Comparison of ENCODE assay signal across 19 cellular contexts in the genomic region with DNA sequence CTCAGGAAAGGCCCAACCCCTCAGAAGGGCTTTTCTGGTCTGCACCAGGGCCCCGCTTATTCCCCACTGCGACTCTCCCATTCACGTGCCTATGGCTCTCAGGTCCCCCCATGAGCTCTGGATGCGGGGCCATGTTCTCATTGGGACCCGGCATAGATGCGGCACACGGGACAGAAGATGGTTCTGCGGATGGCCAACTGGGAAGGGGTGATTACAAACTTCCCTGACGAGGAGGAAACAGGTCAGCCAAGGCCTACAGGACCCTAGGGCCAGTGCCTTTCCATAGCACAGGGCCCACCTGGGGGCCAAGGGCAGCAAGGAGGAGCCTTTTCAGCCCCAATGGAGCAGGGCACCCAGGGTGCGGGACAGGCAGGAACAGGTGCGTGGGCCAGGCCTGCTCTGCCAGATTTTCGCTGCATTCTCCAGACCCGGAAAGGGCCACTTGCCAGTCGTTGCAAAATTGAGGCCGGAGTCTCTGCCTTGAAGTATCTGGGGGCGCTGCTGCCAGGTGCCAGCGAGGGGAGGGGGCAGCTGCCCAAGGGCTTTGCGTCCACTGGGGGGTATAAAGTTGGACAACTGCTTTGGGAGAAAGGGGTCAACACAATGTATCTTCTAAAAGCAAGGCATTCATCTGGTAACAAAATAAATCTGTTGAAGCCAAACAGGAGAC. TPM values are rescaled to one million over a fixed set of nuclear protein-coding genes. Genes with fewer than 3 reads are reported as not detected.
A peak's percentile ranks its signal among the peaks of the same experiment; 100 is the strongest.
DNase-seq lines count a peak whose midpoint lies in the region; ATAC-seq, FAIRE-seq and TF ChIP-seq lines count a peak whose summit lies in the region.
"Had no signal": no experiment of that assay in that cellular context is flagged by ENCODE, and none has a peak within 500 bp of the region (broad histone marks: within the 10 kb centered on the region; RNA-seq: fewer than 3 reads in every experiment).

No MANE protein-coding gene starts in this region.

- H3K4me1 Mint-ChIP-seq in Caco-2 (ENCODE audit: low read depth, unreplicated experiment), result peaks cover 32% of the 10 kb centered on the region

- peaks cover 100% of the 10 kb centered on the region for H3K36me3 Mint-ChIP-seq in Caco-2 (ENCODE audit: insufficient read depth, unreplicated experiment)
- H3K36me3 Mint-ChIP-seq: IgD-negative memory B cell had no signal

- POLR2A ChIA-PET in Caco-2 (lab: Charles Lee), result no interaction called here

- H3K4me1 ChIP-seq in Caco-2 (peaks cover 45% of the 10 kb centered on the region), SJCRH30 (peaks cover 61% of the 10 kb centered on the region), pancreas (peaks cover 7 to 16% (median 12%) of the 10 kb centered on the region in 3 donors), sigmoid colon (peaks cover 0 to 57% (median 42%) of the 10 kb centered on the region in 4 donors)

- no peak overlapping the region for H3K4me3 Mint-ChIP-seq in Caco-2 (ENCODE audit: unreplicated experiment)
- H3K4me3 Mint-ChIP-seq: activated CD8-positive, alpha-beta T cell treated with anti-CD3 and anti-CD28 coated beads for 36 hours had no signal

- H3K36me3 ChIP-seq in Caco-2 (ENCODE audit: control insufficient read depth, insufficient read depth, low read length) (0 out of 2 replicates have a peak, but pooled peaks cover 4% of the 10 kb centered on the region), SJCRH30 (peaks cover 31% of the 10 kb centered on the region), pancreas (no peaks in the 10 kb centered on the region), sigmoid colon (peaks cover 0 to 17% (median 2%) of the 10 kb centered on the region in 4 donors)

- intact Hi-C loops in Caco-2 (cut with micrococcal nuclease; ENCODE audit: unreplicated experiment) (no loop called here), pancreas (cut with DNase I) (no loop called here), sigmoid colon (cut with DNase I) (no loop called here)

- CTCF ChIA-PET in Caco-2 (lab: Charles Lee), result interaction anchor here (1.7 to 5.4 kb wide), 4 partner anchors 9 to 77 kb away, joined by 4 to 106 read pairs (median 11); partner anchors contain the start of gene SLC7A5

- WGBS in pancreas, 2 donors, result 74 to 75% methylated on average over 18 of the region's 18 CpGs
- WGBS in sigmoid colon, 2 donors, result 63 to 82% methylated on average over 18 of the region's 18 CpGs

- H3K9me3 Mint-ChIP-seq in Caco-2 (ENCODE audit: unreplicated experiment), result no peaks in the 10 kb centered on the region
- H3K9me3 Mint-ChIP-seq: activated CD8-positive, alpha-beta T cell treated with anti-CD3 and anti-CD28 coated beads for 36 hours; IgD-negative memory B cell had no signal

- ATAC-seq in esophagus mucosa (peak; percentile 6), pancreas (no peak), HG03460 (IDR thresholded peaks at IDR 0.05; ENCODE audit: unreplicated experiment) (no peak)
- ATAC-seq: activated CD8-positive, alpha-beta T cell treated with anti-CD3 and anti-CD28 coated beads for 36 hours had no signal

- BruUV-seq in Caco-2 (replicated peaks; lab: Mats Ljungman, UMichigan), result no TSS peak

- no peak for TF ChIP-seq EP300 in sigmoid colon (IDR thresholded peaks at IDR 0.05)

- H3K4me3 ChIP-seq in Caco-2 (ENCODE audit: low read depth, low read length), result no peak overlapping the region
- no peak overlapping the region for H3K4me3 ChIP-seq in SJCRH30
- no peak overlapping the region for H3K4me3 ChIP-seq in pancreas
- no peak overlapping the region for H3K4me3 ChIP-seq in sigmoid colon
- H3K4me3 ChIP-seq: HAP-1, hepatocyte had no signal

- no peak for TF ChIP-seq CTCF in Caco-2 (IDR thresholded peaks at IDR 0.05; ENCODE audit: insufficient read depth in 1 of 2, low read depth in 1 of 2, low read length in 1 of 2, severe bottlenecking in 1 of 2, unreplicated experiment in 1 of 2)
- no peak for TF ChIP-seq CTCF in pancreas (IDR thresholded peaks at IDR 0.05)
- no peak for TF ChIP-seq CTCF in sigmoid colon (IDR thresholded peaks at IDR 0.05)

- TF ChIP-seq POLR2A in sigmoid colon (IDR thresholded peaks at IDR 0.05), result no peak

- no peaks in the 10 kb centered on the region for H3K27me3 Mint-ChIP-seq in Caco-2 (ENCODE audit: insufficient read depth, unreplicated experiment)
- H3K27me3 Mint-ChIP-seq: activated CD8-positive, alpha-beta T cell treated with anti-CD3 and anti-CD28 coated beads for 36 hours; IgD-negative memory B cell had no signal

- no peak for DNase-seq in Caco-2
- DNase-seq in SJCRH30, result peak; percentile 65 to 74
- peak in 1 of 6 donors; percentile 59 for DNase-seq in pancreas
- DNase-seq in sigmoid colon, result no peak
- DNase-seq in middle frontal gyrus (ENCODE audit: extremely low spot score, low spot score), result no peak
- DNase-seq in NCI-H748 treated with DMSO at 0.1 percent for 48 hours (lab: John Stamatoyannopoulos, UW), result no peak
- DNase-seq: activated CD8-positive, alpha-beta T cell treated with anti-CD3 and anti-CD28 coated beads for 36 hours; effector memory CD4-positive, alpha-beta T cell; mesenchymal stem cell; NCI-H187; SIG-M5; T-helper 2 cell; WERI-Rb-1 had no signal

- H3K27me3 ChIP-seq in Caco-2 (replicated peaks; ENCODE audit: control insufficient read depth, insufficient read depth, low read length) (no peaks in the 10 kb centered on the region), SJCRH30 (no peaks in the 10 kb centered on the region), pancreas (no peaks in the 10 kb centered on the region), sigmoid colon (no peaks in the 10 kb centered on the region)
- H3K27me3 ChIP-seq: hepatocyte had no signal

- H3K27ac ChIP-seq in SJCRH30, result peak overlapping the region; percentile 78
- peak overlapping the region; percentile 76 to 88 (median 85) for H3K27ac ChIP-seq in pancreas
- no peak overlapping the region for H3K27ac ChIP-seq in sigmoid colon
- H3K27ac ChIP-seq: WERI-Rb-1 had no signal

- no peak for FAIRE-seq in pancreas (lab: Jason Lieb, UNC)
- FAIRE-seq: islet of Langerhans had no signal

- H3K9me3 ChIP-seq in Caco-2 (no peaks in the 10 kb centered on the region), SJCRH30 (replicated peaks) (no peaks in the 10 kb centered on the region), pancreas (no peaks in the 10 kb centered on the region), sigmoid colon (no peaks in the 10 kb centered on the region)
- H3K9me3 ChIP-seq: HAP-1 had no signal

- peak overlapping the region; percentile 99 for H3K27ac Mint-ChIP-seq in Caco-2 (ENCODE audit: unreplicated experiment)
- H3K27ac Mint-ChIP-seq: IgD-negative memory B cell had no signal

RNA-seq across cellular contexts. Expression of gene SLC7A5, which starts 20.5 kb away (rescaled TPM):
- 495 and 534 TPM in 2 replicates for total RNA-seq in Caco-2 (2022)
- total RNA-seq in SJCRH30 (2014; rRNA removed; shearing (Covaris generic)), result 73.8 and 79.8 TPM in 2 replicates
- total RNA-seq in esophagus mucosa, result 198 TPM
- total RNA-seq in pancreas, result 10 to 100 TPM in 1 of 6 donors, 1 to 10 TPM in 5; 1.1 to 54.7 (median 3.5) TPM
- polyA plus RNA-seq in pancreas, result 1 to 10 TPM; 4.2 to 7.7 TPM
- total RNA-seq in sigmoid colon, result 1 to 10 TPM; 2.9 to 8.1 (median 3.6) TPM
- 10 to 100 TPM in 1 of 3 donors, 1 to 10 TPM in 1, under 1 TPM in 1; 0.60 to 44.5 (median 1.2) TPM for polyA plus RNA-seq in sigmoid colon

Comparison
In these comparisons a context has a peak if more than half of its experiments do, and no peak if none do; other contexts are left out.
1. DNase-seq: peak in SJCRH30 (2 of 2); none in Caco-2 (0 of 2), sigmoid colon (single experiment), middle frontal gyrus (single experiment) and NCI-H748 treated with DMSO at 0.1 percent for 48 hours (single experiment).
2. H3K27ac ChIP-seq: peak in SJCRH30 (single experiment) and pancreas (4 of 4); none in sigmoid colon (0 of 4).